27 cellular contexts compared by ENCODE assay signal in the genomic region with DNA sequence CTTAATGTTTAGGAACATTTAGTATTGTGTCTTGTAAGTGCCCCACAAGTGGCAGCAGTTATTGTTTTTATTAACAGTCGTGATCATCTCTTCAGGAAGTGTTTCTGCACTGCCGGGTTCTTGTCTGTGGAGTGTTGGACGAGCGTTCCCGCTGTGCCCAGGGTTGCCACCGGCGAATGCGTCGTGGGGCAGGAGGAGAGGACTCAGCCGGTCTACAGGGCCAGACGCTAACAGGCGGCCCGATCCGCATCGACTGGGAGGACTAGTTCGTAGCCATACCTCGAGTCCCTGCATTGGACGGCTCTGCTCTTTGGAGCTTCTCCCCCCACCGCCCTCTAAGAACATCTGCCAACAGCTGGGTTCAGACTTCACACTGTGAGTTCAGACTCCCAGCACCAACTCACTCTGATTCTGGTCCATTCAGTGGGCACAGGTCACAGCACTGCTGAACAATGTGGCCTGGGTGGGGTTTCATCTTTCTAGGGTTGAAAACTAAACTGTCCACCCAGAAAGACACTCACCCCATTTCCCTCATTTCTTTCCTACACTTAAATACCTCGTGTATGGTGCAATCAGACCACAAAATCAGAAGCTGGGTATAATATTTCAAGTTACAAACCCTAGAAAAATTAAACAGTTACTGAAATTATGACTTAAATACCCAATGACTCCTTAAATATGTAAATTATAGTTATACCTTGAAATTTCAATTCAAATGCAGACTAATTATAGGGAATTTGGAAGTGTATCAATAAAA. TPM values are rescaled to one million over a fixed set of nuclear protein-coding genes. Genes with fewer than 3 reads are reported as not detected.
"Had no signal": no experiment of that assay in that cellular context is flagged by ENCODE, and none has a peak within 500 bp of the region (broad histone marks: within the 10 kb centered on the region; RNA-seq: fewer than 3 reads in every experiment).

No MANE protein-coding gene starts in this region.

- H3K27me3 ChIP-seq: thyroid gland had no signal

- H3K9me3 ChIP-seq: left ventricle myocardium inferior, thyroid gland had no signal

- H3K27ac ChIP-seq: left ventricle myocardium inferior, thyroid gland had no signal

- DNase-seq: activated CD4-positive, alpha-beta T cell treated with anti-CD3 and anti-CD28 coated beads for 1 hour; activated CD4-positive, alpha-beta T cell treated with anti-CD3 and anti-CD28 coated beads, Interleukin-2, amount 50 U/mL, for 1 hour; activated CD8-positive, alpha-beta T cell treated with anti-CD3 and anti-CD28 coated beads, Interleukin-2, amount 10 ng/mL, durations not matched to agents 7 days and 5 days; activated gamma-delta T cell; activated naive CD4-positive, alpha-beta T cell treated with anti-CD3 and anti-CD28 coated beads, Interleukin-2, amount 50 U/mL, for 16 hours; activated naive CD8-positive, alpha-beta T cell treated with anti-CD3 and anti-CD28 coated beads, Interleukin-2, amount 50 U/mL, for 24 hours; aorta; foreskin melanocyte; glutamatergic neuron; hippocampal formation; left ventricle myocardium inferior; natural killer cell; retina; stimulated activated CD4-positive, alpha-beta T cell treated with anti-CD3 and anti-CD28 coated beads, Interleukin-4, amount 100 ng/mL, for 24 hours; stimulated activated naive CD8-positive, alpha-beta T cell treated with anti-CD3 and anti-CD28 coated beads, Interleukin-15, Interleukin-2, amounts not matched to agents 100 U/mL and 50 U/mL, for 24 hours; substantia nigra; T-helper 9 cell had no signal

- H3K4me1 ChIP-seq: left ventricle myocardium inferior, thyroid gland had no signal

- H3K4me3 ChIP-seq: left ventricle myocardium inferior, thyroid gland had no signal

- H3K36me3 ChIP-seq: left ventricle myocardium inferior, thyroid gland had no signal

RNA-seq across cellular contexts. Expression of gene PLA2G12B, which starts 22.2 kb away (rescaled TPM):
- total RNA-seq: activated CD8-positive, alpha-beta T cell treated with anti-CD3 and anti-CD28 coated beads, Interleukin-2, amount 10 ng/mL, durations not matched to agents 7 days and 5 days; activated T-helper 1 cell treated with anti-CD3 and anti-CD28 coated beads, Interleukin-12 subunit alpha, Interleukin-12 subunit beta, Interleukin-2, Interleukin-4 antibody, amounts not matched to agents 30 ng/mL and 10 ng/mL and 1 ng/mL, durations not matched to agents 14 hours and 24 hours and 36 hours; aorta; cardiac septum; chondrocyte; epithelial cell of proximal tubule; fibroblast of lung; lung microvascular endothelial cell; mesothelial cell of epicardium; natural killer cell; osteoblast; thyroid gland; urinary bladder had no signal
- polyA plus RNA-seq: fibroblast of lung, urinary bladder had no signal

RNA-seq across cellular contexts. Expression of gene OIT3, which starts 38.9 kb away (rescaled TPM):
- total RNA-seq: activated CD8-positive, alpha-beta T cell treated with anti-CD3 and anti-CD28 coated beads, Interleukin-2, amount 10 ng/mL, durations not matched to agents 7 days and 5 days; activated T-helper 1 cell treated with anti-CD3 and anti-CD28 coated beads, Interleukin-12 subunit alpha, Interleukin-12 subunit beta, Interleukin-2, Interleukin-4 antibody, amounts not matched to agents 30 ng/mL and 10 ng/mL and 1 ng/mL, durations not matched to agents 14 hours and 24 hours and 36 hours; epithelial cell of proximal tubule; left ventricle myocardium inferior; natural killer cell had no signal
- polyA plus RNA-seq: aorta had no signal
